ENCODE assay signal across 11 cellular contexts in the genomic region with DNA sequence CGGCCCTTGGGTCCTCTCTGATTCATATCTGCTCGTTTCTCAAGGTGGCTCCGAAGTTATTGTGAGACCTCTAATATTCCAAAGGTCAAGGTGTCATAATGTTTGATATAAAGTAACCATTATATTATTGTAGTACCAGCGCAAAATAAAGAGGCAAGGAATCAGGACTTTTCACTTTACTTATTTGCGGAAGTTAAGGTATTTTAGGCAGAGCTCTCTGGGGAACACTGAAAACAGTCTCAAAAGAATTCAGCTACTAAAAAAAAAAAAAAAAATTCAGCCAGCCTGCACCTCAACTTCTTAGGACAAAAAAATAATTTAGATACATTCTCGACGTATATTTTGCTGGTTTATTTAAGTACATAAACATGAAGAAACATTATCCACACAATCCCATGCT. TPM values are rescaled to one million over a fixed set of nuclear protein-coding genes. Genes with fewer than 3 reads are reported as not detected.
DNase-seq lines count a peak whose midpoint lies in the region; ATAC-seq and TF ChIP-seq lines count a peak whose summit lies in the region.
"Had no signal": no experiment of that assay in that cellular context is flagged by ENCODE, and none has a peak within 500 bp of the region (broad histone marks: within the 10 kb centered on the region; RNA-seq: fewer than 3 reads in every experiment).

No MANE protein-coding gene starts in this region.

- peak overlapping the region; percentile 91 for H3K27ac ChIP-seq in RWPE2 (ENCODE audit: poor library complexity, severe bottlenecking)
- H3K27ac ChIP-seq in spleen: peak overlapping the region in 4 of 8 donors; percentile 34 to 99 (median 98)

- no peak for ATAC-seq in activated CD4-positive, alpha-beta T cell treated with anti-CD3 and anti-CD28 coated beads for 36 hours
- ATAC-seq in RWPE2 (ENCODE audit: low read depth): no peak
- ATAC-seq in HG03460 (IDR thresholded peaks at IDR 0.05; ENCODE audit: unreplicated experiment): no peak
- no peak for ATAC-seq in GM21447 (IDR thresholded peaks at IDR 0.05; ENCODE audit: unreplicated experiment)

- H3K36me3 ChIP-seq in RWPE2 (ENCODE audit: low read depth) (peaks cover 46% of the 10 kb centered on the region), spleen (peaks cover 0 to 36% (median 25%) of the 10 kb centered on the region in 6 donors)

- H3K27me3 ChIP-seq in RWPE2 (ENCODE audit: insufficient read depth, poor library complexity, severe bottlenecking): no peaks in the 10 kb centered on the region
- no peaks in the 10 kb centered on the region for H3K27me3 ChIP-seq in spleen (replicated peaks in 1 of 7)

- H3K4me1 ChIP-seq in RWPE2 (ENCODE audit: insufficient read depth, poor library complexity, severe bottlenecking) (peaks cover 58% of the 10 kb centered on the region), spleen (peaks cover 18 to 87% (median 59%) of the 10 kb centered on the region in 6 donors)

- no peaks in the 10 kb centered on the region for H3K27me3 Mint-ChIP-seq in activated CD4-positive, alpha-beta T cell treated with anti-CD3 and anti-CD28 coated beads for 36 hours

- CTCF ChIA-PET in activated CD4-positive, alpha-beta T cell treated with anti-CD3 and anti-CD28 coated beads for 36 hours (lab: Charles Lee): interaction anchor here (0.7 to 2.2 kb wide), 5 partner anchors 9 to 176 kb away, joined by 3 to 9 read pairs (median 3); no protein-coding TSS in a partner anchor

- H3K4me3 ChIP-seq in RWPE2 (ENCODE audit: severe bottlenecking) (peak overlapping the region; percentile 68), fibroblast of villous mesenchyme (ENCODE audit: low read depth, low read length) (peak overlapping the region; percentile 98), spleen (peak overlapping the region in 5 of 8 donors; percentile 76 to 99 (median 89))

- H3K36me3 Mint-ChIP-seq in activated CD4-positive, alpha-beta T cell treated with anti-CD3 and anti-CD28 coated beads for 36 hours (ENCODE audit: low read depth): peaks cover 21% of the 10 kb centered on the region

- no peak for DNase-seq in activated CD4-positive, alpha-beta T cell treated with anti-CD3 and anti-CD28 coated beads for 36 hours
- no peak for DNase-seq in activated CD4-positive, alpha-beta T cell treated with anti-CD3 and anti-CD28 coated beads for 4 hours
- DNase-seq in RWPE2 (ENCODE audit: low spot score) (no peak), fibroblast of villous mesenchyme (ENCODE audit: low read depth) (no peak), spleen (no peak), hippocampal formation (lab: John Stamatoyannopoulos, UW) (no peak)
- DNase-seq: NCI-H1105 treated with DMSO at 0.1 percent for 48 hours; stimulated activated CD4-positive, alpha-beta T cell treated with anti-CD3 and anti-CD28 coated beads, Interleukin-4, amount 100 ng/mL, for 4 hours had no signal

- H3K27ac Mint-ChIP-seq in activated CD4-positive, alpha-beta T cell treated with anti-CD3 and anti-CD28 coated beads for 36 hours: peak overlapping the region; percentile 37

- H3K4me1 Mint-ChIP-seq in activated CD4-positive, alpha-beta T cell treated with anti-CD3 and anti-CD28 coated beads for 36 hours: peaks cover 50% of the 10 kb centered on the region

- 43 to 60% (median 55%) methylated on average over 7 of the region's 7 CpGs for WGBS in spleen, 5 donors

- peak overlapping the region; percentile 94 for H3K4me3 Mint-ChIP-seq in activated CD4-positive, alpha-beta T cell treated with anti-CD3 and anti-CD28 coated beads for 36 hours

- POLR2A ChIA-PET in activated CD4-positive, alpha-beta T cell treated with anti-CD3 and anti-CD28 coated beads for 36 hours (lab: Charles Lee): no interaction called here

- TF ChIP-seq POLR2A in spleen (IDR thresholded peaks at IDR 0.05): no peak

- H3K9me3 ChIP-seq in RWPE2 (ENCODE audit: severe bottlenecking): no peaks in the 10 kb centered on the region
- H3K9me3 ChIP-seq in spleen: no peaks in the 10 kb centered on the region

- TF ChIP-seq CTCF in RWPE2 (IDR thresholded peaks at IDR 0.05; ENCODE audit: poor library complexity, severe bottlenecking): no peak
- no peak for TF ChIP-seq CTCF in fibroblast of villous mesenchyme (IDR thresholded peaks at IDR 0.05; ENCODE audit: insufficient read depth, low read depth, low read length)
- TF ChIP-seq CTCF in spleen (IDR thresholded peaks at IDR 0.05 in 8 of 11, conservative IDR thresholded peaks at IDR 0.05 in 3 of 11): no peak

- no peaks in the 10 kb centered on the region for H3K9me3 Mint-ChIP-seq in activated CD4-positive, alpha-beta T cell treated with anti-CD3 and anti-CD28 coated beads for 36 hours (ENCODE audit: low read depth)

- intact Hi-C loops in activated CD4-positive, alpha-beta T cell treated with anti-CD3 and anti-CD28 coated beads for 36 hours (cut with DNase I, micrococcal nuclease): loop anchor here in 1 of 2 experiments (10.0 kb wide), 1 partner anchor 253 kb away; no protein-coding TSS in a partner anchor
- intact Hi-C loops in spleen (cut with DNase I; ENCODE audit: low total_unique reads): no loop called here

RNA-seq across cellular contexts. Expression of a gene that starts 2.4 kb away (rescaled TPM):
- 10 to 100 TPM; 19.9 to 22.5 TPM for total RNA-seq in activated CD4-positive, alpha-beta T cell treated with anti-CD3 and anti-CD28 coated beads for 36 hours
- 28.7 and 45.8 TPM in 2 replicates for total RNA-seq in fibroblast of villous mesenchyme
- total RNA-seq in spleen: 10 to 100 TPM; 28.5 to 42.0 (median 36.1) TPM
- polyA plus RNA-seq in spleen: 10 to 100 TPM; 36.9 to 47.0 (median 40.6) TPM

RNA-seq across cellular contexts. Expression of a gene that starts 21.2 kb away (rescaled TPM):
- total RNA-seq in activated CD4-positive, alpha-beta T cell treated with anti-CD3 and anti-CD28 coated beads for 36 hours: under 1 TPM; 0.07 TPM
- total RNA-seq in fibroblast of villous mesenchyme (37.4 and 50.5 TPM in 2 replicates), spleen (1 to 10 TPM; 1.0 to 4.4 (median 1.3) TPM)
- polyA plus RNA-seq in spleen: 1 to 10 TPM in 1 of 3 donors, under 1 TPM in 2; 0.50 to 2.7 (median 0.76) TPM
- total RNA-seq: T-helper 1 cell treated with Interleukin-12 subunit alpha and Interleukin-12 subunit beta and Interleukin-4 antibody, amounts not matched to agents 30 ng/mL and 1 ng/mL, for 36 hours had no signal

RNA-seq across cellular contexts. Expression of a gene that starts 38.9 kb away (rescaled TPM):
- total RNA-seq in activated CD4-positive, alpha-beta T cell treated with anti-CD3 and anti-CD28 coated beads for 36 hours: under 1 TPM; 0.74 to 0.89 TPM
- total RNA-seq in fibroblast of villous mesenchyme (not detected in 2 replicates), spleen (not detected)
- not detected for polyA plus RNA-seq in spleen
- total RNA-seq: T-helper 1 cell treated with Interleukin-12 subunit alpha and Interleukin-12 subunit beta and Interleukin-4 antibody, amounts not matched to agents 30 ng/mL and 1 ng/mL, for 36 hours had no signal
